ENCODE assay signal across 1 cellular context in the genomic region with DNA sequence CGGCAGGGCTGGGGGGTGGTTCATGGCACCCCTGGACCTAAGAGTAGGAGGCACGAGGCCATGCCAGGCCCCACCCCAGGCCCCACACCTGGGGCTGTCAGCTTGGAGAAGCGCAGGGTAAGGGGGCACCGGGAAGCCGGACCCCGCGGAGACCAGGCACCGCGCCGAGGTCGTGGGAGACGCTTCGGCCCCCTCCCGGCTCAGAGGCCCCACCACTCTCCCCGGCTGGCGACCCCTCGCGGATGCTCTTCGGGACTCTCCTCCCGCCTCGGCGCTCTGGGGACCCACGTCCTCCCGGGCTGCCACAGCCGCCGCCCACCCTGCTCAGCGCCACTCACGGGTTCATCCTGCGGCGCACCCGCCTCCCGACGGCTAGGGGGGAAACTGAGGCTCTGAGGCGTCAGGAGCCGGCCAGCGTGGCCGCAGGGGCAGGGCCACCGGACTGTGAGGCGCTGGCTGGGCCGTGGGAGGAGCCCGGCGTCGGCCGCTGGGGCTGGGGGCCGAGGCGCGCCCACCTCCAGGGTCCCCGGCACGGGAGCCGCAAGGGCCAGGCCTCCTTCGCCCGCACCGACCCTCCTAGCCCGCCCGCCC.
TF ChIP-seq lines count a peak whose summit lies in the region.

No MANE protein-coding gene starts in this region.

TF ChIP-seq in HepG2, 621 proteins besides CTCF, POLR2A, EP300 and RAD21:
- TF ChIP-seq, protein P1, sequence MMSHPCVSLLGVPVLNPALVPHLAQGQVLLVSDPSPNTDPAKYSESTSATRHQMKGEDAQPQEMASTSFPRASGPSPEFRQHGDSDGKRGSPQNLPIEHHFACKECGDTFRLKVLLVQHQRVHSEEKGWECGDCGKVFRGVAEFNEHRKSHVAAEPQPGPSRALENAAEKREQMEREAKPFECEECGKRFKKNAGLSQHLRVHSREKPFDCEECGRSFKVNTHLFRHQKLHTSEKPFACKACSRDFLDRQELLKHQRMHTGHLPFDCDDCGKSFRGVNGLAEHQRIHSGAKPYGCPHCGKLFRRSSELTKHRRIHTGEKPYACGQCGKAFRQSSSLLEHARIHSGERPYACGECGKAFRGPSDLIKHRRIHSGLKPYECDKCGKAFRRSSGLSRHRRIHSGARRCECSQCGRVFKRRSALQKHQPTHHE (CRISPR knock-in tag; IDR thresholded peaks at IDR 0.05; ENCODE audit: borderline replicate concordance) = no peak
- TF ChIP-seq NCOA1 (CRISPR knock-in tag; IDR thresholded peaks at IDR 0.05) (no peak), YEATS2 (CRISPR knock-in tag; IDR thresholded peaks at IDR 0.05; ENCODE audit: borderline replicate concordance) (no peak), ZNF598 (CRISPR knock-in tag; IDR thresholded peaks at IDR 0.05; ENCODE audit: borderline replicate concordance) (no peak), ZNF335 (CRISPR knock-in tag; IDR thresholded peaks at IDR 0.05) (no peak), ZNF432 (CRISPR knock-in tag; IDR thresholded peaks at IDR 0.05; ENCODE audit: borderline replicate concordance) (no peak), ZSCAN9 (CRISPR knock-in tag; IDR thresholded peaks at IDR 0.05; ENCODE audit: borderline replicate concordance) (no peak), RFX5 (IDR thresholded peaks at IDR 0.05; ENCODE audit: low read depth, low read length) (no peak), ZNF766 (CRISPR knock-in tag; IDR thresholded peaks at IDR 0.05; ENCODE audit: borderline replicate concordance) (no peak), RXRB (CRISPR knock-in tag; IDR thresholded peaks at IDR 0.05; ENCODE audit: borderline replicate concordance) (no peak), HDAC1 (CRISPR knock-in tag; IDR thresholded peaks at IDR 0.05) (no peak), AGO1 (IDR thresholded peaks at IDR 0.05; ENCODE audit: low read depth, low read length, poor library complexity, severe bottlenecking) (no peak), ZNF33A (CRISPR knock-in tag; IDR thresholded peaks at IDR 0.05; ENCODE audit: borderline replicate concordance) (no peak), ATF7-NPFF (CRISPR knock-in tag; IDR thresholded peaks at IDR 0.05; ENCODE audit: low read depth) (no peak)
- TF ChIP-seq, protein P2, sequence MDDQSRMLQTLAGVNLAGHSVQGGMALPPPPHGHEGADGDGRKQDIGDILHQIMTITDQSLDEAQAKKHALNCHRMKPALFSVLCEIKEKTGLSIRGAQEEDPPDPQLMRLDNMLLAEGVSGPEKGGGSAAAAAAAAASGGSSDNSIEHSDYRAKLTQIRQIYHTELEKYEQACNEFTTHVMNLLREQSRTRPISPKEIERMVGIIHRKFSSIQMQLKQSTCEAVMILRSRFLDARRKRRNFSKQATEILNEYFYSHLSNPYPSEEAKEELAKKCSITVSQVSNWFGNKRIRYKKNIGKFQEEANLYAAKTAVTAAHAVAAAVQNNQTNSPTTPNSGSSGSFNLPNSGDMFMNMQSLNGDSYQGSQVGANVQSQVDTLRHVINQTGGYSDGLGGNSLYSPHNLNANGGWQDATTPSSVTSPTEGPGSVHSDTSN (CRISPR knock-in tag; IDR thresholded peaks at IDR 0.05; ENCODE audit: borderline replicate concordance) = no peak
- TF ChIP-seq, protein P3, sequence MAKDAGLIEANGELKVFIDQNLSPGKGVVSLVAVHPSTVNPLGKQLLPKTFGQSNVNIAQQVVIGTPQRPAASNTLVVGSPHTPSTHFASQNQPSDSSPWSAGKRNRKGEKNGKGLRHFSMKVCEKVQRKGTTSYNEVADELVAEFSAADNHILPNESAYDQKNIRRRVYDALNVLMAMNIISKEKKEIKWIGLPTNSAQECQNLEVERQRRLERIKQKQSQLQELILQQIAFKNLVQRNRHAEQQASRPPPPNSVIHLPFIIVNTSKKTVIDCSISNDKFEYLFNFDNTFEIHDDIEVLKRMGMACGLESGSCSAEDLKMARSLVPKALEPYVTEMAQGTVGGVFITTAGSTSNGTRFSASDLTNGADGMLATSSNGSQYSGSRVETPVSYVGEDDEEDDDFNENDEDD (CRISPR knock-in tag; IDR thresholded peaks at IDR 0.05; ENCODE audit: borderline replicate concordance) = no peak
- TF ChIP-seq, protein P4, sequence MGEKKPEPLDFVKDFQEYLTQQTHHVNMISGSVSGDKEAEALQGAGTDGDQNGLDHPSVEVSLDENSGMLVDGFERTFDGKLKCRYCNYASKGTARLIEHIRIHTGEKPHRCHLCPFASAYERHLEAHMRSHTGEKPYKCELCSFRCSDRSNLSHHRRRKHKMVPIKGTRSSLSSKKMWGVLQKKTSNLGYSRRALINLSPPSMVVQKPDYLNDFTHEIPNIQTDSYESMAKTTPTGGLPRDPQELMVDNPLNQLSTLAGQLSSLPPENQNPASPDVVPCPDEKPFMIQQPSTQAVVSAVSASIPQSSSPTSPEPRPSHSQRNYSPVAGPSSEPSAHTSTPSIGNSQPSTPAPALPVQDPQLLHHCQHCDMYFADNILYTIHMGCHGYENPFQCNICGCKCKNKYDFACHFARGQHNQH (CRISPR knock-in tag; IDR thresholded peaks at IDR 0.05) = no peak
- TF ChIP-seq, protein P5, sequence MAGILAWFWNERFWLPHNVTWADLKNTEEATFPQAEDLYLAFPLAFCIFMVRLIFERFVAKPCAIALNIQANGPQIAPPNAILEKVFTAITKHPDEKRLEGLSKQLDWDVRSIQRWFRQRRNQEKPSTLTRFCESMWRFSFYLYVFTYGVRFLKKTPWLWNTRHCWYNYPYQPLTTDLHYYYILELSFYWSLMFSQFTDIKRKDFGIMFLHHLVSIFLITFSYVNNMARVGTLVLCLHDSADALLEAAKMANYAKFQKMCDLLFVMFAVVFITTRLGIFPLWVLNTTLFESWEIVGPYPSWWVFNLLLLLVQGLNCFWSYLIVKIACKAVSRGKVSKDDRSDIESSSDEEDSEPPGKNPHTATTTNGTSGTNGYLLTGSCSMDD (CRISPR knock-in tag; IDR thresholded peaks at IDR 0.05) = no peak
TF ChIP-seq in HepG2: peak in this region for 0.
